Comparison of ENCODE assay signal across 10 cellular contexts in genomic region chr4:66688674-66689073, GRCh38.
A peak's percentile ranks its signal among the peaks of the same experiment; 100 is the strongest.
DNase-seq lines count a peak whose midpoint lies in the region; ATAC-seq and TF ChIP-seq lines count a peak whose summit lies in the region.
"Had no signal": no experiment of that assay in that cellular context is flagged by ENCODE, and none has a peak within 500 bp of the region (broad histone marks: within the 10 kb centered on the region; RNA-seq: fewer than 3 reads in every experiment).

No MANE protein-coding gene starts in this region.

- H3K27me3 Mint-ChIP-seq in chondrocyte (ENCODE audit: low read depth): no peaks in the 10 kb centered on the region
- no peaks in the 10 kb centered on the region for H3K27me3 Mint-ChIP-seq in activated naive CD8-positive, alpha-beta T cell treated with anti-CD3 and anti-CD28 coated beads, Interleukin-2, amount 50 U/mL, for 24 hours

- H3K27me3 ChIP-seq in cardiac muscle cell (no peaks in the 10 kb centered on the region), heart right ventricle (no peaks in the 10 kb centered on the region), upper lobe of right lung (no peaks in the 10 kb centered on the region)

- H3K9me3 ChIP-seq in cardiac muscle cell (ENCODE audit: low read depth) (no peaks in the 10 kb centered on the region), heart right ventricle (no peaks in the 10 kb centered on the region), upper lobe of right lung (no peaks in the 10 kb centered on the region)

- H3K4me3 ChIP-seq in cardiac muscle cell (no peak overlapping the region), heart right ventricle (no peak overlapping the region), upper lobe of right lung (no peak overlapping the region)

- peak; percentile 44 for TF ChIP-seq CTCF in cardiac muscle cell (IDR thresholded peaks at IDR 0.05; ENCODE audit: low read depth, low read length)
- TF ChIP-seq CTCF in heart right ventricle (IDR thresholded peaks at IDR 0.05): peak in 2 of 9 donors; percentile 14 to 28
- peak; percentile 89 for TF ChIP-seq CTCF in chondrocyte (IDR thresholded peaks at IDR 0.05)
- TF ChIP-seq CTCF in upper lobe of right lung (IDR thresholded peaks at IDR 0.05): peak; percentile 9

- H3K36me3 Mint-ChIP-seq in chondrocyte (ENCODE audit: low read depth): no peaks in the 10 kb centered on the region
- no peaks in the 10 kb centered on the region for H3K36me3 Mint-ChIP-seq in activated naive CD8-positive, alpha-beta T cell treated with anti-CD3 and anti-CD28 coated beads, Interleukin-2, amount 50 U/mL, for 24 hours (ENCODE audit: low read depth)

- peaks cover 5% of the 10 kb centered on the region for H3K4me1 ChIP-seq in cardiac muscle cell (ENCODE audit: low read depth)
- H3K4me1 ChIP-seq in heart right ventricle: no peaks in the 10 kb centered on the region
- no peaks in the 10 kb centered on the region for H3K4me1 ChIP-seq in upper lobe of right lung

- DNase-seq in cardiac muscle cell (ENCODE audit: low read depth in 1 of 2, low spot score in 1 of 2) (peak; percentile 24 to 55), heart right ventricle (no peak), NCI-H524 (lab: John Stamatoyannopoulos, UW) (peak; percentile 1 to 43), chondrocyte (ENCODE audit: low spot score) (no peak), upper lobe of right lung (no peak)
- no peak for DNase-seq in activated naive CD8-positive, alpha-beta T cell treated with anti-CD3 and anti-CD28 coated beads, Interleukin-2, amount 50 U/mL, for 24 hours
- DNase-seq: activated CD4-positive, alpha-beta T cell treated with anti-CD3 and anti-CD28 coated beads for 48 hours; DMS79 treated with DMSO at 0.1 percent for 48 hours had no signal

- intact Hi-C loops in heart right ventricle (cut with DNase I) (no loop called here), upper lobe of right lung (cut with DNase I) (no loop called here)

- ATAC-seq in heart right ventricle (no peak), upper lobe of right lung (no peak), GM19023 (IDR thresholded peaks at IDR 0.05; ENCODE audit: unreplicated experiment) (no peak), GM19395 (IDR thresholded peaks at IDR 0.05; ENCODE audit: unreplicated experiment) (no peak)
- no peak for ATAC-seq in activated naive CD8-positive, alpha-beta T cell treated with anti-CD3 and anti-CD28 coated beads, Interleukin-2, amount 50 U/mL, for 24 hours

- H3K4me3 Mint-ChIP-seq in chondrocyte (ENCODE audit: unreplicated experiment): no peak overlapping the region
- H3K4me3 Mint-ChIP-seq in activated naive CD8-positive, alpha-beta T cell treated with anti-CD3 and anti-CD28 coated beads, Interleukin-2, amount 50 U/mL, for 24 hours: no peak overlapping the region

- peaks cover 7% of the 10 kb centered on the region for H3K4me1 Mint-ChIP-seq in chondrocyte (ENCODE audit: low read depth)
- H3K4me1 Mint-ChIP-seq in activated naive CD8-positive, alpha-beta T cell treated with anti-CD3 and anti-CD28 coated beads, Interleukin-2, amount 50 U/mL, for 24 hours: no peaks in the 10 kb centered on the region

- no peak overlapping the region for H3K27ac Mint-ChIP-seq in chondrocyte (ENCODE audit: unreplicated experiment)
- no peak overlapping the region for H3K27ac Mint-ChIP-seq in activated naive CD8-positive, alpha-beta T cell treated with anti-CD3 and anti-CD28 coated beads, Interleukin-2, amount 50 U/mL, for 24 hours

- H3K36me3 ChIP-seq in cardiac muscle cell: no peaks in the 10 kb centered on the region
- no peaks in the 10 kb centered on the region for H3K36me3 ChIP-seq in heart right ventricle
- H3K36me3 ChIP-seq in upper lobe of right lung: no peaks in the 10 kb centered on the region

- 28 to 35% methylated on average over 3 of the region's 3 CpGs for WGBS in heart right ventricle, 2 donors

- no peaks in the 10 kb centered on the region for H3K9me3 Mint-ChIP-seq in chondrocyte (ENCODE audit: low read depth)
- no peaks in the 10 kb centered on the region for H3K9me3 Mint-ChIP-seq in activated naive CD8-positive, alpha-beta T cell treated with anti-CD3 and anti-CD28 coated beads, Interleukin-2, amount 50 U/mL, for 24 hours

- H3K27ac ChIP-seq in cardiac muscle cell: no peak overlapping the region
- H3K27ac ChIP-seq in heart right ventricle: no peak overlapping the region
- no peak overlapping the region for H3K27ac ChIP-seq in upper lobe of right lung

Comparison
In these comparisons a context has a peak if more than half of its experiments do, and no peak if none do; other contexts are left out.
1. DNase-seq: peak in cardiac muscle cell (2 of 2) and NCI-H524 (2 of 2); none in heart right ventricle (0 of 2), chondrocyte (single experiment), upper lobe of right lung (single experiment) and activated naive CD8-positive, alpha-beta T cell treated with anti-CD3 and anti-CD28 coated beads, Interleukin-2, amount 50 U/mL, for 24 hours (single experiment).